Comparison of ENCODE assay signal across 8 cellular contexts in the genomic region with DNA sequence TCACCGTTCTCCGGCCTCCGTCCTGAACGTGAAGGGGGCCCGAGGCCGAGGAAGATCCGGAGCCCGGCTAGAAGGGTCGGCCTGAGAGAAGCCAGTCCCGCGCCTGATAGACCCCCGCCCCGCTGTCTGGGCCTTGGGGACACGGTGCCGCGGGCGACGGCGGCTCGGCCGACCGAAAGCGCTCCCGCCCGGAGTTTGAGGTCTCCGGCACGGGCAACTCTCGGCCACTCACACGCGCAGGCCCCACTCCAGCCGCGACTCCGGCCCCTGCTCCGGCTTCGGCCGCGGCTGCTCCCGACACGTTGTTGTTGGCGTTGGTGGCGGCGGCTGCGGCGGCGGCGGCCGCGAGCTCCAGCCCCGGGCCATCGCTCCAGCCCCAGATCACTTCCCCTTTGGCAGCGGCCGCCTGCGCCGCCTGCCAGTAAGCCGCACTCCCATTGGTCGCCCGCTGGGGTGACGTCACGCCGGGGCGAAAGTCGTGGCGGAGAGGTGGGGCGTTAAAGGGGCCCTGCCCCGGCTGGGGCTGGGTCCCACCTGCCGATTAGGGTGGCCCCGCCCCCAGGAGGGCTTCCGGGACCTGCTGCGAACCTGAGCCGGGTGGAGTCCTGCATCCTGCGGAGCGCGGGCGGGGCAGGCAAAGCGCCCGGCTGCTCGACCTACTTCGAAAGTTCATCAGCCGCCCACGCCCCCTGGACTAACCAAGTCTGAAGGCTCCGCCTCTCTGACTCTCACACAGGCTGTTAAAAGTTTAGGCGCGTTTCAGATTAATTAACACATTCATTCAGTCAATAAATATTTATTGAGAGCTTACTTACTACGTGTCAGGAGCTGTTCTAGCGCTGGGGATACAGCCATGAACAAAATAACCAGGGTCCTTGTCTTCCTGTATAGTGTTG. TPM values are rescaled to one million over a fixed set of nuclear protein-coding genes. Genes with fewer than 3 reads are reported as not detected.
DNase-seq lines count a peak whose midpoint lies in the region; ATAC-seq and TF ChIP-seq lines count a peak whose summit lies in the region.

A gene with protein sequence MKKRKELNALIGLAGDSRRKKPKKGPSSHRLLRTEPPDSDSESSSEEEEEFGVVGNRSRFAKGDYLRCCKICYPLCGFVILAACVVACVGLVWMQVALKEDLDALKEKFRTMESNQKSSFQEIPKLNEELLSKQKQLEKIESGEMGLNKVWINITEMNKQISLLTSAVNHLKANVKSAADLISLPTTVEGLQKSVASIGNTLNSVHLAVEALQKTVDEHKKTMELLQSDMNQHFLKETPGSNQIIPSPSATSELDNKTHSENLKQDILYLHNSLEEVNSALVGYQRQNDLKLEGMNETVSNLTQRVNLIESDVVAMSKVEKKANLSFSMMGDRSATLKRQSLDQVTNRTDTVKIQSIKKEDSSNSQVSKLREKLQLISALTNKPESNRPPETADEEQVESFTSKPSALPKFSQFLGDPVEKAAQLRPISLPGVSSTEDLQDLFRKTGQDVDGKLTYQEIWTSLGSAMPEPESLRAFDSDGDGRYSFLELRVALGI (minus strand): TSS at position 388 of the 896 bp plus-strand sequence. CDS start 1,027 bp downstream, outside the sequence.

- peaks cover 4% of the 10 kb centered on the region; the same call in 1 of the 2 replicates for H4K20me1 ChIP-seq in OCI-LY3 (ENCODE audit: insufficient read depth, low read length)

- peak within 1 kb of the TSS; percentile 32; the same call in 1 of the 2 replicates for H3K27ac ChIP-seq in OCI-LY3 (ENCODE audit: low read length)

- H3K4me1 Mint-ChIP-seq in endothelial cell (ENCODE audit: unreplicated experiment), result peaks cover 63% of the 10 kb centered on the region

- H3K9ac ChIP-seq in OCI-LY3 (ENCODE audit: low read length), result peak within 1 kb of the TSS; percentile 87

- H3K4me3 Mint-ChIP-seq in endothelial cell (ENCODE audit: unreplicated experiment), result peak within 1 kb of the TSS; percentile 97

- peak within 1 kb of the TSS; percentile 84 for H3K4me3 ChIP-seq in OCI-LY3 (ENCODE audit: low read length)

- peaks cover 4% of the 10 kb centered on the region for H3K36me3 ChIP-seq in OCI-LY3 (replicated peaks; ENCODE audit: low read depth, low read length)

- H3K4me1 ChIP-seq in OCI-LY3 (ENCODE audit: low read length), result peaks cover 19% of the 10 kb centered on the region

- H3K27me3 ChIP-seq in OCI-LY3 (ENCODE audit: low read depth, low read length), result no peaks in the 10 kb centered on the region

- H2AFZ ChIP-seq in OCI-LY3 (ENCODE audit: low read depth, low read length), result peak within 1 kb of the TSS; percentile 55

- H3K36me3 Mint-ChIP-seq in endothelial cell (ENCODE audit: low read depth, unreplicated experiment), result peaks cover 40% of the 10 kb centered on the region

- H3K27me3 Mint-ChIP-seq in endothelial cell (ENCODE audit: unreplicated experiment), result no peaks in the 10 kb centered on the region

- peak; percentile 97 for ATAC-seq in GM21515 (IDR thresholded peaks at IDR 0.05; ENCODE audit: unreplicated experiment)

- no peaks in the 10 kb centered on the region for H3K9me3 Mint-ChIP-seq in endothelial cell (ENCODE audit: unreplicated experiment)

- DNase-seq in D341Med (ENCODE audit: low spot score), result peak; percentile 99
- peak; percentile 97 for DNase-seq in HuH-7 (ENCODE audit: low spot score)
- DNase-seq in activated T-cell treated with anti-CD3 and anti-CD28 coated beads for 1 hour (ENCODE audit: low read depth), result peak; percentile 99
- DNase-seq in endothelial cell (ENCODE audit: low spot score), result peak; percentile 97
- DNase-seq in midbrain (lab: John Stamatoyannopoulos, UW), result peak; percentile 94
- DNase-seq in stimulated activated CD8-positive, alpha-beta memory T cell treated with anti-CD3 and anti-CD28 coated beads, Interleukin-2, amount 100 ng/mL, for 1 hour (ENCODE audit: low read depth in 2 of 2), result peak; percentile 99

- peaks cover 21% of the 10 kb centered on the region for H3K79me2 ChIP-seq in OCI-LY3 (ENCODE audit: low read length)

- peak within 1 kb of the TSS; percentile 91 for H3K4me2 ChIP-seq in OCI-LY3 (ENCODE audit: low read length)

- peak within 1 kb of the TSS; percentile 76 for H3K27ac Mint-ChIP-seq in endothelial cell (ENCODE audit: unreplicated experiment)

- TF ChIP-seq CTCF in OCI-LY3 (IDR thresholded peaks at IDR 0.05; ENCODE audit: low read depth, low read length) (no peak), endothelial cell (IDR thresholded peaks at IDR 0.05; ENCODE audit: unreplicated experiment) (no peak)

- no peaks in the 10 kb centered on the region for H3K9me3 ChIP-seq in OCI-LY3 (ENCODE audit: insufficient read depth, low read length)

RNA-seq across cellular contexts. Expression of the gene that starts here (rescaled TPM):
- 325 TPM for total RNA-seq in endothelial cell (ENCODE audit: unreplicated experiment)

Comparison
In these comparisons a context has a peak if more than half of its experiments do, and no peak if none do; other contexts are left out.
1. Peak in every context shown above with its lines: DNase-seq, ATAC-seq, H3K4me3 ChIP-seq and H3K27ac ChIP-seq.